Comparison of ENCODE assay signal across 23 cellular contexts in genomic region chr9:36576866-36577265, GRCh38. TPM values are rescaled to one million over a fixed set of nuclear protein-coding genes. Genes with fewer than 3 reads are reported as not detected.
DNase-seq lines count a peak whose midpoint lies in the region; ATAC-seq and TF ChIP-seq lines count a peak whose summit lies in the region.
"Had no signal": no experiment of that assay in that cellular context is flagged by ENCODE, and none has a peak within 500 bp of the region (broad histone marks: within the 10 kb centered on the region; RNA-seq: fewer than 3 reads in every experiment).

No MANE protein-coding gene starts in this region.

- no peak overlapping the region for H3K18ac ChIP-seq in IMR-90 (ENCODE audit: low read depth, low read length)
- H3K18ac ChIP-seq in H9 (ENCODE audit: insufficient read length, low read depth, low read length), result no peak overlapping the region

- H3K4me3 ChIP-seq in IMR-90 (ENCODE audit: insufficient read depth, low read depth, low read length) (no peak overlapping the region), osteoblast (ENCODE audit: insufficient read depth, low read length) (no peak overlapping the region)
- H3K4me3 ChIP-seq: lung, mucosa of descending colon, Peyer's patch, SJSA1, tibial artery had no signal

- DNase-seq in ELR (ENCODE audit: low read depth), result peak; percentile 18
- peak; percentile 49 for DNase-seq in IMR-90
- DNase-seq in osteoblast (ENCODE audit: insufficient read length, low spot score, missing footprints), result peak; percentile 51
- no peak for DNase-seq in SIG-M5 (lab: John Stamatoyannopoulos, UW)
- no peak for DNase-seq in H9
- DNase-seq in T-helper 1 cell, result no peak
- DNase-seq: CD4-positive, CD25-positive, alpha-beta regulatory T cell; head of caudate nucleus; mucosa of descending colon; NCI-H1436 treated with DMSO at 0.1 percent for 48 hours; NCI-H524; Peyer's patch; right cardiac atrium; stimulated activated CD4-positive, alpha-beta T cell treated with anti-CD3 and anti-CD28 coated beads, Interleukin-12 subunit alpha, Interleukin-12 subunit beta, amount 100 ng/mL, for 4 hours; stimulated activated CD4-positive, alpha-beta T cell treated with anti-CD3 and anti-CD28 coated beads, Interleukin-4, amount 100 ng/mL, for 24 hours; stimulated activated naive CD4-positive, alpha-beta T cell treated with Interleukin-2 at 50 U/mL for 16 hours; tibial artery had no signal

- H3K27me3 ChIP-seq in IMR-90 (ENCODE audit: control insufficient read depth, insufficient read depth, low read length) (no peaks in the 10 kb centered on the region), osteoblast (ENCODE audit: insufficient read depth, low read length) (no peaks in the 10 kb centered on the region), H9 (ENCODE audit: insufficient read depth, low read length) (no peaks in the 10 kb centered on the region)
- H3K27me3 ChIP-seq: Peyer's patch, SJSA1, tibial artery had no signal

- H3K23me2 ChIP-seq in H9 (ENCODE audit: insufficient read length, low read depth, low read length, poor library complexity, severe bottlenecking), result peaks cover 3% of the 10 kb centered on the region

- peak overlapping the region; percentile 19; the same call in 1 of the 2 replicates for H4K5ac ChIP-seq in IMR-90 (ENCODE audit: low read depth, low read length)
- H4K5ac ChIP-seq in H9 (ENCODE audit: insufficient read length, low read depth, low read length), result no peak overlapping the region

- no peak overlapping the region for H2BK12ac ChIP-seq in H9 (ENCODE audit: insufficient read length, low read depth, low read length)

- H3K79me2 ChIP-seq in osteoblast (ENCODE audit: insufficient read depth, low read length), result peaks cover 88% of the 10 kb centered on the region
- peaks cover 27% of the 10 kb centered on the region for H3K79me2 ChIP-seq in H9 (ENCODE audit: insufficient read depth, low read length)

- H3K79me1 ChIP-seq in IMR-90 (ENCODE audit: low read depth in 1 of 2, low read length in 2 of 2) (peaks cover 6 to 24% of the 10 kb centered on the region in 2 experiments; a peak in 3 of 4 replicates), H9 (ENCODE audit: insufficient read depth, low read depth, low read length, poor library complexity, severe bottlenecking) (peaks cover 14% of the 10 kb centered on the region)

- in situ Hi-C loops in IMR-90 (cut with MboI; ENCODE audit: low sequenced_read_pairs), result no loop called here

- no peak for ATAC-seq in IMR-90 (ENCODE audit: low read depth)
- peak; percentile 50 for ATAC-seq in activated T-helper 17 cell treated with anti-CD3 and anti-CD28 coated beads, Interleukin-2, amount 50 U/mL, for 72 hours (replicated peaks)
- ATAC-seq: mucosa of descending colon, right cardiac atrium had no signal

- H4K20me1 ChIP-seq in IMR-90 (ENCODE audit: insufficient read depth, low read length), result no peaks in the 10 kb centered on the region
- H4K20me1 ChIP-seq in osteoblast (ENCODE audit: insufficient read depth, low read length), result no peaks in the 10 kb centered on the region
- no peaks in the 10 kb centered on the region for H4K20me1 ChIP-seq in H9 (ENCODE audit: control insufficient read depth, insufficient read depth, insufficient read length)

- H4K8ac ChIP-seq in IMR-90 (ENCODE audit: low read depth in 2 of 2, low read length in 2 of 2) (peak overlapping the region in 1 of 2 experiments; percentile 62; a peak in 2 of 4 replicates), H9 (replicated peaks; ENCODE audit: insufficient read length, low read depth, low read length) (no peak overlapping the region)

- H3K27me3 Mint-ChIP-seq in activated T-helper 17 cell treated with anti-CD3 and anti-CD28 coated beads, Interleukin-2, amount 50 U/mL, for 72 hours, result no peaks in the 10 kb centered on the region
- 0 out of 2 replicates have a peak, but pooled peaks cover 1% of the 10 kb centered on the region for H3K27me3 Mint-ChIP-seq in H9 (ENCODE audit: low read depth)
- H3K27me3 Mint-ChIP-seq: activated naive CD8-positive, alpha-beta T cell; CD4-positive, CD25-positive, alpha-beta regulatory T cell had no signal

- H3K56ac ChIP-seq in IMR-90 (ENCODE audit: extremely low read depth, insufficient read depth, low read length) (no peak overlapping the region), H9 (ENCODE audit: insufficient read length, low read depth, low read length) (no peak overlapping the region)

- WGBS in IMR-90 (ENCODE audit: extremely low coverage in 2 of 2, insufficient read length in 1 of 2), 2 experiments, result 100% methylated on average over 3 of the region's 3 CpGs; no CpG with 5 or more reads in 1 of the 2 experiments
- WGBS in H9 (ENCODE audit: extremely low coverage, insufficient read length, low lambda C conversion rate), result no CpG with 5 or more reads among the region's 3 CpGs

- POLR2A ChIA-PET in IMR-90 (lab: Charles Lee; ENCODE audit: unreplicated experiment), result no interaction called here

- peaks cover 6% of the 10 kb centered on the region; the same call in 1 of the 2 replicates for H3K9me1 ChIP-seq in IMR-90 (ENCODE audit: insufficient read depth, low read length)

- H3K27ac ChIP-seq in IMR-90 (ENCODE audit: insufficient read depth, low read length) (no peak overlapping the region), osteoblast (ENCODE audit: low read depth, low read length) (peak overlapping the region; percentile 58), H9 (ENCODE audit: insufficient read length, low read depth, low read length) (no peak overlapping the region)
- H3K27ac ChIP-seq: Peyer's patch, SJSA1, tibial artery had no signal

- no peak overlapping the region for H2BK15ac ChIP-seq in IMR-90 (ENCODE audit: low read depth, low read length)
- H2BK15ac ChIP-seq in H9 (ENCODE audit: low read depth, low read length), result no peak overlapping the region

- H3K36me3 Mint-ChIP-seq in activated T-helper 17 cell treated with anti-CD3 and anti-CD28 coated beads, Interleukin-2, amount 50 U/mL, for 72 hours (ENCODE audit: low read depth), result peaks cover 30% of the 10 kb centered on the region
- H3K36me3 Mint-ChIP-seq in H9 (ENCODE audit: insufficient read depth in 1 of 3, low read depth in 3 of 3), result peaks cover 14 to 34% (median 20%) of the 10 kb centered on the region in 3 experiments
- H3K36me3 Mint-ChIP-seq: activated naive CD8-positive, alpha-beta T cell; CD4-positive, CD25-positive, alpha-beta regulatory T cell had no signal

- dilution Hi-C loops in IMR-90 (cut with HindIII; ENCODE audit: low sequenced_read_pairs, unreplicated experiment), result no loop called here

- H2AFZ ChIP-seq in IMR-90 (replicated peaks; ENCODE audit: low read length, poor library complexity), result no peak overlapping the region
- H2AFZ ChIP-seq in osteoblast (ENCODE audit: low read length), result no peak overlapping the region
- no peak overlapping the region for H2AFZ ChIP-seq in H9 (ENCODE audit: low read length)

- peaks cover 17% of the 10 kb centered on the region for H3K4me1 Mint-ChIP-seq in activated T-helper 17 cell treated with anti-CD3 and anti-CD28 coated beads, Interleukin-2, amount 50 U/mL, for 72 hours
- H3K4me1 Mint-ChIP-seq in H9, result peaks cover 17 to 22% of the 10 kb centered on the region in 2 experiments

- H3K36me3 ChIP-seq in IMR-90 (ENCODE audit: control insufficient read depth, insufficient read depth, low read length) (no peaks in the 10 kb centered on the region), osteoblast (ENCODE audit: insufficient read depth, low read length) (no peaks in the 10 kb centered on the region)
- H3K36me3 ChIP-seq: Peyer's patch, tibial artery had no signal

- no peak for TF ChIP-seq CTCF in IMR-90 (conservative IDR thresholded peaks at IDR 0.05; ENCODE audit: low read depth, low read length)
- TF ChIP-seq CTCF in osteoblast (IDR thresholded peaks at IDR 0.05; ENCODE audit: extremely low read depth, low read depth, low read length), result no peak
- TF ChIP-seq CTCF in H9 (conservative IDR thresholded peaks at IDR 0.05), result no peak

- H3K9me3 ChIP-seq in IMR-90 (ENCODE audit: control insufficient read depth, insufficient read depth, low read length) (no peaks in the 10 kb centered on the region), osteoblast (ENCODE audit: low read depth, low read length) (no peaks in the 10 kb centered on the region), H9 (ENCODE audit: control insufficient read depth, low read depth, low read length) (no peaks in the 10 kb centered on the region)
- H3K9me3 ChIP-seq: mucosa of descending colon, Peyer's patch, SJSA1, tibial artery had no signal

- peak overlapping the region; percentile 71 for H3K27ac Mint-ChIP-seq in activated T-helper 17 cell treated with anti-CD3 and anti-CD28 coated beads, Interleukin-2, amount 50 U/mL, for 72 hours
- H3K27ac Mint-ChIP-seq in H9, result 0 out of 7 replicates have a peak overlapping the region, but pooled peaks of 1 of the 3 experiments have one; percentile 8
- H3K27ac Mint-ChIP-seq: activated naive CD8-positive, alpha-beta T cell had no signal

- TF ChIP-seq RAD21 in IMR-90 (IDR thresholded peaks at IDR 0.05; ENCODE audit: low read length), result no peak

- no peak overlapping the region for H3K4me2 ChIP-seq in IMR-90 (ENCODE audit: low read depth, low read length)
- H3K4me2 ChIP-seq in osteoblast (ENCODE audit: insufficient read depth, low read length), result peak overlapping the region; percentile 10
- H3K4me2 ChIP-seq in H9 (ENCODE audit: insufficient read depth, insufficient read length, low read length), result no peak overlapping the region

- CTCF ChIA-PET in IMR-90 (lab: Yijun Ruan, JAX), result no interaction called here

- H3K9me3 Mint-ChIP-seq in activated T-helper 17 cell treated with anti-CD3 and anti-CD28 coated beads, Interleukin-2, amount 50 U/mL, for 72 hours, result no peaks in the 10 kb centered on the region
- H3K9me3 Mint-ChIP-seq in H9, result no peaks in the 10 kb centered on the region
- H3K9me3 Mint-ChIP-seq: CD4-positive, CD25-positive, alpha-beta regulatory T cell; nephron; T-helper 1 cell treated with Interleukin-12 subunit alpha and Interleukin-12 subunit beta and Interleukin-4 antibody, amounts not matched to agents 30 μg/mL and 1 μg/mL, for 36 hours had no signal

- H2AK5ac ChIP-seq in IMR-90 (ENCODE audit: low read depth, low read length) (no peak overlapping the region), H9 (ENCODE audit: insufficient read length, low read length) (no peak overlapping the region)

- intact Hi-C loops in IMR-90 (cut with micrococcal nuclease), result no loop called here

- H3K23ac ChIP-seq in IMR-90 (ENCODE audit: low read depth, low read length) (0 out of 2 replicates have a peak overlapping the region, but pooled peaks have one; percentile 76), H9 (ENCODE audit: insufficient read length, low read depth, low read length) (no peak overlapping the region)

- H2BK5ac ChIP-seq in IMR-90 (ENCODE audit: low read depth, low read length, poor library complexity, severe bottlenecking) (no peak overlapping the region), H9 (ENCODE audit: insufficient read length, low read length) (no peak overlapping the region)

- BruUV-seq in IMR-90 (replicated peaks; lab: Mats Ljungman, UMichigan), result no TSS peak

- no peak overlapping the region for H2AK9ac ChIP-seq in IMR-90 (replicated peaks; ENCODE audit: low read depth, low read length, poor library complexity)

- H3K14ac ChIP-seq in IMR-90 (replicated peaks; ENCODE audit: low read depth, low read length) (no peak overlapping the region), H9 (ENCODE audit: insufficient read depth, low read length) (no peak overlapping the region)

- no peak for TF ChIP-seq POLR2A in IMR-90 (IDR thresholded peaks at IDR 0.05; ENCODE audit: low read depth, low read length)

- H3K4me3 Mint-ChIP-seq in activated T-helper 17 cell treated with anti-CD3 and anti-CD28 coated beads, Interleukin-2, amount 50 U/mL, for 72 hours, result peak overlapping the region; percentile 97
- H3K4me3 Mint-ChIP-seq in H9, result no peak overlapping the region
- H3K4me3 Mint-ChIP-seq: activated naive CD8-positive, alpha-beta T cell had no signal

- H4K91ac ChIP-seq in IMR-90 (ENCODE audit: insufficient read depth, low read depth, low read length) (no peak overlapping the region; the same call in 1 of the 2 replicates), H9 (ENCODE audit: insufficient read length, low read depth, low read length) (no peak overlapping the region)

- H3K4ac ChIP-seq in IMR-90 (ENCODE audit: low read depth, low read length) (peak overlapping the region; percentile 59; the same call in 1 of the 2 replicates), H9 (ENCODE audit: low read depth, low read length) (no peak overlapping the region)

- H2BK20ac ChIP-seq in IMR-90 (ENCODE audit: low read depth, low read length) (peak overlapping the region; percentile 77; the same call in 1 of the 2 replicates), H9 (ENCODE audit: low read depth, low read length, poor library complexity, severe bottlenecking) (no peak overlapping the region)

- H3K9ac ChIP-seq in IMR-90 (ENCODE audit: low read depth, low read length), result no peak overlapping the region
- H3K9ac ChIP-seq in H9 (ENCODE audit: extremely low read depth, insufficient read length, low read length), result no peak overlapping the region

- 0 out of 2 replicates have a peak, but pooled peaks cover 1% of the 10 kb centered on the region for H3K4me1 ChIP-seq in IMR-90 (ENCODE audit: control insufficient read depth, insufficient read depth, low read length)
- peaks cover 31% of the 10 kb centered on the region for H3K4me1 ChIP-seq in osteoblast (ENCODE audit: insufficient read depth, low read length)
- H3K4me1 ChIP-seq in H9 (ENCODE audit: insufficient read depth, low read length), result no peaks in the 10 kb centered on the region; the same call in 1 of the 2 replicates

- H2BK120ac ChIP-seq in IMR-90 (ENCODE audit: low read depth, low read length) (no peak overlapping the region), H9 (ENCODE audit: low read depth, low read length, poor library complexity, severe bottlenecking) (no peak overlapping the region)

- H3T11ph ChIP-seq in H9 (ENCODE audit: low read length), result no peak overlapping the region

RNA-seq across cellular contexts. Expression of gene MELK, which starts 4.2 kb away (rescaled TPM):
- total RNA-seq in IMR-90 (2012; rRNA removed) (27.4 and 39.4 TPM in 2 replicates), osteoblast (8.3 and 9.4 TPM in 2 replicates), H9 (2021) (40.1 and 43.6 TPM in 2 replicates)
- 17.8 and 20.8 TPM in 2 replicates for polyA plus RNA-seq in IMR-90 (2012; rRNA removed)
- 2.2 and 4.1 TPM in 2 replicates for polyA plus RNA-seq in IMR-90 (2012; cell fraction: cytosol; rRNA removed)
- polyA plus RNA-seq in IMR-90 (2012; cell fraction: nucleus; rRNA removed; ENCODE audit: low replicate concordance), result 1.8 and 10.1 TPM in 2 replicates
- 10 to 100 TPM; 37.2 to 57.7 TPM for total RNA-seq in activated T-helper 17 cell treated with anti-CD3 and anti-CD28 coated beads, Interleukin-2, amount 50 U/mL, for 72 hours

Comparison
In these comparisons a context has a peak if more than half of its experiments do, and no peak if none do; other contexts are left out.
1. DNase-seq: peak in ELR (single experiment), IMR-90 (single experiment) and osteoblast (single experiment); none in SIG-M5 (single experiment), H9 (single experiment) and T-helper 1 cell (0 of 5).